21 cellular contexts compared by ENCODE assay signal in the genomic region with DNA sequence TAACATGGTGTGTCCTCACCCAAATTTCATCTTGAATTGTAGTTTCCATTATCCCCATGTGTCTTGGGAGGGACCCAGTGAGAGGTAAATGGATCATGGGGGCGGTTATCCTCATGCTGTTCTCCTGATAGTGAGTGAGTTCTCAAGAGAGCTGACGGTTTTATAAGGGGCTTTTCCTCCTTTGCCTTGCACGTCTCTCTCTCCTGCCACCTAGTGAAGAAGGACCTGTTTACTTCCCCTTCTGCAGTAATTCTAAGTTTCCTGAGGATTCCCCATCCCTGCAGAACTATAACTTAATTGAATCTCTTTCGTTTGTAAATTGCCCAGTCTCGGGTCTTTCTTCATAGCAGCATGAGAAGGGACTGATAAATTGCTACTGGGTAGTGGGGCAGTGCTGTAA.
DNase-seq lines count a peak whose midpoint lies in the region; ATAC-seq and TF ChIP-seq lines count a peak whose summit lies in the region.
"Had no signal": no experiment of that assay in that cellular context is flagged by ENCODE, and none has a peak within 500 bp of the region (broad histone marks: within the 10 kb centered on the region; RNA-seq: fewer than 3 reads in every experiment).

No MANE protein-coding gene starts in this region.

- H3K27ac ChIP-seq in VCaP = peak overlapping the region; percentile 31
- H3K27ac ChIP-seq: 22Rv1, HL-60, skin epidermis had no signal

- DNase-seq in DMS 273 (lab: John Stamatoyannopoulos, UW; ENCODE audit: unreplicated experiment) = peak; percentile 29
- no peak for DNase-seq in DMS 273 treated with DMSO at 0.1 percent for 48 hours (lab: John Stamatoyannopoulos, UW)
- DNase-seq in NCI-H2029 (lab: John Stamatoyannopoulos, UW) = peak; percentile 76
- no peak for DNase-seq in kidney epithelial cell (ENCODE audit: low read depth)
- no peak for DNase-seq in NCI-H146 treated with DMSO at 0.1 percent for 48 hours (lab: John Stamatoyannopoulos, UW; ENCODE audit: unreplicated experiment)
- DNase-seq in NCI-H345 (lab: John Stamatoyannopoulos, UW) = no peak
- no peak for DNase-seq in omental fat pad (ENCODE audit: low spot score)
- DNase-seq: activated CD8-positive, alpha-beta T cell treated with anti-CD3 and anti-CD28 coated beads, Interleukin-2, amount 10 ng/mL, durations not matched to agents 7 days and 5 days; activated effector memory CD4-positive, alpha-beta T cell treated with anti-CD3 and anti-CD28 coated beads, Interleukin-2, amount 50 U/mL, for 16 hours; DMS79; mesenchymal stem cell; nucleus accumbens; PC-3; stimulated activated CD4-positive, alpha-beta T cell treated with anti-CD3 and anti-CD28 coated beads, Interleukin-1b, Interleukin-23, amount 100 ng/mL, for 48 hours; T-cell had no signal

- H3K36me3 ChIP-seq in kidney epithelial cell (ENCODE audit: control insufficient read depth, insufficient read depth, low read length) = no peaks in the 10 kb centered on the region
- H3K36me3 ChIP-seq: HAP-1 had no signal

- TF ChIP-seq CTCF in VCaP (conservative IDR thresholded peaks at IDR 0.05) (peak; percentile 30; the same call in 1 of the 2 replicates), kidney epithelial cell (IDR thresholded peaks at IDR 0.05; ENCODE audit: insufficient read depth, low read length, poor library complexity, severe bottlenecking) (peak; percentile 11), omental fat pad (IDR thresholded peaks at IDR 0.05) (no peak)

- H3K27me3 ChIP-seq in kidney epithelial cell (ENCODE audit: control insufficient read depth, insufficient read depth, low read length) = no peaks in the 10 kb centered on the region

- H3K4me3 ChIP-seq in kidney epithelial cell (ENCODE audit: low read depth, low read length) = no peak overlapping the region
- H3K4me3 ChIP-seq: HAP-1, skin epidermis had no signal

- no peak for ATAC-seq in omental fat pad (ENCODE audit: low FRiP score)
- ATAC-seq: activated CD8-positive, alpha-beta T cell treated with anti-CD3 and anti-CD28 coated beads, Interleukin-2, amount 10 ng/mL, durations not matched to agents 7 days and 5 days; HepG2; PC-3; T-cell had no signal

Comparison
In these comparisons a context has a peak if more than half of its experiments do, and no peak if none do; other contexts are left out.
1. DNase-seq: peak in DMS 273 (single experiment) and NCI-H2029 (single experiment); none in DMS 273 treated with DMSO at 0.1 percent for 48 hours (single experiment), kidney epithelial cell (single experiment), NCI-H146 treated with DMSO at 0.1 percent for 48 hours (single experiment), NCI-H345 (single experiment) and omental fat pad (single experiment).
2. CTCF ChIP-seq: peak in VCaP (single experiment) and kidney epithelial cell (single experiment); none in omental fat pad (0 of 3).